In the genomic region with DNA sequence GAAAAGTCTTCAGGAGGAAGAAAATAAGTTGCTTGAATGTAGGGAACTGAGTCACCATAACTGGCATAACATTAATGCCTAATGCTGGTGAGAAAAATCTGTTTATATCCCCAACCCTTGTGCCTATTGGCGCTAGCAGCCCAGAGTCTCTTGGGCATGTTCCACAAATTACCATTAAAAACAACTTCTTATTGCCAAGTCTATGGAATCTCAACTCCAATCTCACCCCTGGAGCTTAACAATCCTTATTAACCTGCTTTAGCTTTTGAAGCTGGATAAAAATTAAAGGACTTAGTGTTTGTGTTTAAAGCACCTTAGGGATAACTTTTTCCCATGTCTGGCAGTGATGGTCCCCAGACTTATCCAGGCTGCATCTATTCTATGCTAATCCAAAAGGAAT, we compare ENCODE assay signal across 21 cellular contexts.
"Had no signal": no experiment of that assay in that cellular context is flagged by ENCODE, and none has a peak within 500 bp of the region (broad histone marks: within the 10 kb centered on the region; RNA-seq: fewer than 3 reads in every experiment).

No MANE protein-coding gene starts in this region.

- H3K36me3 Mint-ChIP-seq: memory B cell; natural killer cell treated with Interleukin-12 subunit alpha and Interleukin-12 subunit beta and Interleukin-15 and Interleukin-18, amount 100 ng/mL, for 72 hours; stimulated activated naive B cell treated with anti-CD40 and anti-IgM and Interleukin-4, amounts not matched to agents 10 μg/mL and 1 μg/mL and 100 μg/mL, for 72 hours had no signal

- H3K4me3 Mint-ChIP-seq: memory B cell; natural killer cell treated with Interleukin-12 subunit alpha and Interleukin-12 subunit beta and Interleukin-15 and Interleukin-18, amount 100 ng/mL, for 72 hours; neural crest cell; stimulated activated naive B cell treated with anti-CD40 and anti-IgM and Interleukin-4, amounts not matched to agents 10 μg/mL and 1 μg/mL and 100 μg/mL, for 72 hours; stimulated activated naive CD8-positive, alpha-beta T cell treated with anti-CD3 and anti-CD28 coated beads, Interleukin-15, Interleukin-2, amounts not matched to agents 100 ng/mL and 50 ng/mL, for 24 hours had no signal

- H3K9me3 Mint-ChIP-seq: stimulated activated naive CD8-positive, alpha-beta T cell treated with anti-CD3 and anti-CD28 coated beads, Interleukin-15, Interleukin-2, amounts not matched to agents 100 ng/mL and 50 ng/mL, for 24 hours had no signal

- ATAC-seq: gastrocnemius medialis; left ventricle myocardium superior; lower lobe of right lung; natural killer cell treated with Interleukin-12 subunit alpha and Interleukin-12 subunit beta and Interleukin-15 and Interleukin-18, amount 100 ng/mL, for 72 hours; stimulated activated naive B cell treated with anti-CD40 and anti-IgM and Interleukin-4, amounts not matched to agents 10 μg/mL and 1 μg/mL and 100 μg/mL, for 72 hours; upper lobe of right lung had no signal

- H3K27ac Mint-ChIP-seq: memory B cell; natural killer cell treated with Interleukin-12 subunit alpha and Interleukin-12 subunit beta and Interleukin-15 and Interleukin-18, amount 100 ng/mL, for 72 hours; stimulated activated naive B cell treated with anti-CD40 and anti-IgM and Interleukin-4, amounts not matched to agents 10 μg/mL and 1 μg/mL and 100 μg/mL, for 72 hours; stimulated activated naive CD8-positive, alpha-beta T cell treated with anti-CD3 and anti-CD28 coated beads, Interleukin-15, Interleukin-2, amounts not matched to agents 100 ng/mL and 50 ng/mL, for 24 hours had no signal

- H3K9me3 ChIP-seq: gastrocnemius medialis, lower lobe of right lung, neutrophil, pancreas, suprapubic skin, transverse colon, upper lobe of right lung, uterus had no signal

- H3K4me1 ChIP-seq: gastrocnemius medialis, lower lobe of right lung, pancreas, right atrium auricular region, suprapubic skin, transverse colon, upper lobe of right lung, uterus had no signal

- H3K4me3 ChIP-seq: dorsolateral prefrontal cortex, gastrocnemius medialis, lower lobe of right lung, pancreas, right atrium auricular region, suprapubic skin, transverse colon, upper lobe of right lung, uterus had no signal

- H3K4me1 Mint-ChIP-seq: memory B cell; neural crest cell; stimulated activated naive B cell treated with anti-CD40 and anti-IgM and Interleukin-4, amounts not matched to agents 10 μg/mL and 1 μg/mL and 100 μg/mL, for 72 hours had no signal

- H3K36me3 ChIP-seq: gastrocnemius medialis, lower lobe of right lung, neutrophil, pancreas, right atrium auricular region, suprapubic skin, transverse colon, upper lobe of right lung, uterus had no signal

- H3K27me3 ChIP-seq: dorsolateral prefrontal cortex, neutrophil, pancreas, right atrium auricular region, suprapubic skin, transverse colon, upper lobe of right lung, uterus had no signal

- DNase-seq: dorsolateral prefrontal cortex; effector CD4-positive, alpha-beta T cell; gastrocnemius medialis; head of caudate nucleus; left ventricle myocardium superior; lower lobe of right lung; pancreas; small intestine; stimulated activated CD4-positive, alpha-beta T cell treated with anti-CD3 and anti-CD28 coated beads, Interleukin-15, amount 100 ng/mL, for 24 hours; stimulated activated CD4-positive, alpha-beta T cell treated with anti-CD3 and anti-CD28 coated beads, Interleukin-2, amount 100 ng/mL, for 48 hours; stimulated activated naive B cell treated with anti-CD40 and anti-IgM and Interleukin-4, amounts not matched to agents 10 μg/mL and 1 μg/mL and 100 μg/mL, for 72 hours; transverse colon; upper lobe of right lung; uterus had no signal

- H3K27ac ChIP-seq: dorsolateral prefrontal cortex, gastrocnemius medialis, lower lobe of right lung, neutrophil, pancreas, right atrium auricular region, suprapubic skin, transverse colon, upper lobe of right lung, uterus had no signal
